Comparison of ENCODE assay signal across 1 cellular context in genomic region chr19:47313754-47314133, GRCh38.
TF ChIP-seq lines count a peak whose summit lies in the region.

No MANE protein-coding gene starts in this region.

TF ChIP-seq in liver, 16 proteins besides CTCF, POLR2A, EP300 and RAD21:
- TF ChIP-seq REST (IDR thresholded peaks at IDR 0.05) (no peak), NR2F2 (IDR thresholded peaks at IDR 0.05) (no peak), EGR1 (IDR thresholded peaks at IDR 0.05; ENCODE audit: low read depth in 2 of 2) (no peak), TAF1 (conservative IDR thresholded peaks at IDR 0.05) (no peak), RXRA (IDR thresholded peaks at IDR 0.05) (no peak), JUND (IDR thresholded peaks at IDR 0.05) (no peak), YY1 (IDR thresholded peaks at IDR 0.05) (no peak), HNF4A (conservative IDR thresholded peaks at IDR 0.05) (no peak), MAX (IDR thresholded peaks at IDR 0.05) (no peak), ZBTB33 (IDR thresholded peaks at IDR 0.05) (no peak), ATF3 (IDR thresholded peaks at IDR 0.05) (no peak), HNF4G (IDR thresholded peaks at IDR 0.05) (no peak), FOXA2 (IDR thresholded peaks at IDR 0.05) (no peak), FOXA1 (IDR thresholded peaks at IDR 0.05) (no peak)
TF ChIP-seq in liver: peak in this region for 0.
